Comparison of ENCODE assay signal across 25 cellular contexts in genomic region chr2:155320236-155320635, GRCh38.
"Had no signal": no experiment of that assay in that cellular context is flagged by ENCODE, and none has a peak within 500 bp of the region (broad histone marks: within the 10 kb centered on the region; RNA-seq: fewer than 3 reads in every experiment).

No MANE protein-coding gene starts in this region.

- H3K36me3 ChIP-seq: stomach, suprapubic skin, thoracic aorta, thyroid gland, tibial artery, tibial nerve, transverse colon, upper lobe of left lung, upper lobe of right lung, uterus, vagina had no signal

- H3K4me3 ChIP-seq: stomach, suprapubic skin, testis, thoracic aorta, thyroid gland, tibial artery, tibial nerve, transverse colon, upper lobe of left lung, upper lobe of right lung, uterus, vagina had no signal

- H3K27me3 ChIP-seq: stomach, suprapubic skin, testis, thyroid gland, tibial artery, tibial nerve, transverse colon, upper lobe of left lung, upper lobe of right lung, uterus, vagina had no signal

- DNase-seq: stimulated activated CD4-positive, alpha-beta T cell treated with anti-CD3 and anti-CD28 coated beads, Interleukin-2, amount 100 ng/mL, for 48 hours; stimulated activated CD4-positive, alpha-beta T cell treated with anti-CD3 and anti-CD28 coated beads, Interleukin-4, amount 100 ng/mL, for 24 hours; stimulated activated CD4-positive, alpha-beta T cell treated with anti-CD3 and anti-CD28 coated beads, Interleukin-4, amount 100 ng/mL, for 4 hours; stimulated activated CD8-positive, alpha-beta memory T cell treated with anti-CD3 and anti-CD28 coated beads, Interleukin-4, amount 100 ng/mL, for 48 hours; stimulated activated naive B cell treated with anti-CD40 and anti-IgM and Interleukin-4, amounts not matched to agents 10 μg/mL and 1 μg/mL and 100 μg/mL, for 72 hours; stimulated activated naive CD4-positive, alpha-beta T cell; stimulated activated naive CD4-positive, alpha-beta T cell treated with Interleukin-2 at 50 U/mL for 16 hours; stimulated activated naive CD8-positive, alpha-beta T cell treated with anti-CD3 and anti-CD28 coated beads, Interleukin-15, amount 100 ng/mL, for 72 hours; stimulated activated naive CD8-positive, alpha-beta T cell treated with anti-CD3 and anti-CD28 coated beads, Interleukin-15, Interleukin-2, amounts not matched to agents 100 U/mL and 50 U/mL, for 24 hours; stomach; substantia nigra; testis; thyroid gland; tibial artery; transverse colon; upper lobe of left lung; upper lobe of right lung; uterus had no signal

- H3K27ac ChIP-seq: stomach, suprapubic skin, testis, thoracic aorta, thyroid gland, tibial artery, tibial nerve, transverse colon, upper lobe of left lung, upper lobe of right lung, uterus, vagina had no signal

- ATAC-seq: stimulated activated effector memory CD8-positive, alpha-beta T cell treated with anti-CD3 and anti-CD28 coated beads, Interleukin-12 subunit alpha, Interleukin-12 subunit beta, amount 100 ng/mL, for 72 hours; stimulated activated memory B cell treated with anti-CD40 and anti-IgM and Interleukin-4, amounts not matched to agents 10 μg/mL and 1 μg/mL and 100 μg/mL, for 72 hours; stimulated activated naive B cell treated with anti-CD40 and anti-IgM and Interleukin-4, amounts not matched to agents 10 μg/mL and 1 μg/mL and 100 μg/mL, for 72 hours; stimulated activated naive CD8-positive, alpha-beta T cell treated with anti-CD3 and anti-CD28 coated beads, Interleukin-15, amount 100 ng/mL, for 72 hours; stimulated activated naive CD8-positive, alpha-beta T cell treated with anti-CD3 and anti-CD28 coated beads, Interleukin-15, Interleukin-2, amounts not matched to agents 100 U/mL and 50 U/mL, for 24 hours; upper lobe of right lung had no signal

- FAIRE-seq: urothelium cell line had no signal

- H3K9me3 ChIP-seq: stomach, suprapubic skin, testis, thoracic aorta, thyroid gland, tibial artery, tibial nerve, transverse colon, upper lobe of left lung, upper lobe of right lung, uterus, vagina had no signal

- H3K4me1 ChIP-seq: stomach, suprapubic skin, testis, thyroid gland, tibial artery, tibial nerve, transverse colon, upper lobe of left lung, upper lobe of right lung, uterus, vagina had no signal
